In the genomic region with DNA sequence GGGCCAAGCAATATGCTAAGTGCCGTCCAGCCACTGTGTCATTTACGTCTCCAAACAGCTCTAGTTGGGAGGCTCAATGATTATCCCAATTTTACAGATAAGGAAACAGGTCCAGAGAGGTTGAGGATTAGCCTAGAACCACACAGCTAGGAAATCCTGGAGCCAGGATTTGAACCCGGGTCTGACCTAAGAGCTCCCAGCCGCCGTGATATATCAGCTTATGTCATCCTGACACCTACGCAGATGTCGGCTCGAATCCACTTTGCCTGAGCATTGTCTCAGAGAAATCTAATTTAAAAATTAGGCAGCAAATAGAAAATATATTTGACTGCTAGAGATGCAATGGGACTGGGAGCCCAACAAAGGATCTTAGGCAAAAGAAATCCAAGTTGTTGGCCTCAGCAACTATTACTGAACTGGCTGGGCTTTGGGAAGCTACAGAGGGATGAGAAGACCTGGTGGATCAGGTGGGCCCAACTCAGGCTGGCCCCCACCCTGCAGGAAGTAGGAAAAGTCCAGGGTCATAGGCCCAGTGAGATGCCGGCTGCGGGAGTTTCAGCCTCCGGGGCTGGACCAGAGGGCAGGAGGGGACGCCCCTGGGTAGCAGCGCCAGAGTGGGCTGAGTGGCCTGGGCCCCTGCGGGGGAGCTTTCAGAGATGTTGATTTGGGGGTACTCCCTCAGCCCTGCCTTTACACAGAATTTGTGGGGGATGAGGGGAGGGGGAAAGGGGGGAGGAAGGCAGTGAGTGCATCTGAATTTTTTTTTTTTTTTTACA, we compare ENCODE assay signal across 8 cellular contexts. TPM values are rescaled to one million over a fixed set of nuclear protein-coding genes. Genes with fewer than 3 reads are reported as not detected.
DNase-seq lines count a peak whose midpoint lies in the region; ATAC-seq and TF ChIP-seq lines count a peak whose summit lies in the region.

No MANE protein-coding gene starts in this region.

- H3K27me3 Mint-ChIP-seq in T-cell, result no peaks in the 10 kb centered on the region

- peak; percentile 11 for DNase-seq in activated effector memory CD4-positive, alpha-beta T cell treated with Interleukin-2 at 50 U/mL for 16 hours
- no peak for DNase-seq in activated effector memory CD4-positive, alpha-beta T cell treated with anti-CD3 and anti-CD28 coated beads, Interleukin-2, amount 50 U/mL, for 16 hours
- DNase-seq in T-cell (peak in 4 of 34 experiments; percentile 21 to 39 (median 28)), tibial nerve (ENCODE audit: low spot score in 2 of 2) (no peak), HCEC 1CT (no peak), islet precursor cell (no peak), NCI-H510A (lab: John Stamatoyannopoulos, UW) (no peak)

- H3K36me3 ChIP-seq in esophagus (ENCODE audit: control insufficient read depth in 2 of 2, insufficient read depth in 2 of 2, low read length in 1 of 2) (peaks cover 4 to 22% of the 10 kb centered on the region in 2 donors), tibial nerve (peaks cover 0 to 15% (median 0%) of the 10 kb centered on the region in 3 donors)

- peaks cover 65 to 82% (median 69%) of the 10 kb centered on the region in 3 donors for H3K4me1 Mint-ChIP-seq in T-cell

- H3K4me3 ChIP-seq in esophagus (ENCODE audit: low read depth in 1 of 2, low read length in 2 of 2), result no peak overlapping the region
- H3K4me3 ChIP-seq in tibial nerve, result no peak overlapping the region

- TF ChIP-seq POLR2A in tibial nerve (IDR thresholded peaks at IDR 0.05), result no peak

- 59 to 64% methylated on average over 14 of the region's 14 CpGs for WGBS in esophagus, 2 donors
- 58 to 63% methylated on average over 14 of the region's 14 CpGs for WGBS in tibial nerve, 2 donors

- peaks cover 18% of the 10 kb centered on the region for H3K36me3 Mint-ChIP-seq in T-cell

- TF ChIP-seq EP300 in tibial nerve (IDR thresholded peaks at IDR 0.05), result no peak

- CTCF ChIA-PET in T-cell (lab: Charles Lee), result interaction anchor here (0.6 to 2.6 kb wide), 27 partner anchors 23 to 275 kb away, joined by 3 to 26 read pairs (median 4); a partner anchor contains a TSS

- peak overlapping the region; percentile 39 to 66 (median 51) for H3K4me3 Mint-ChIP-seq in T-cell

- H3K4me1 ChIP-seq in esophagus (ENCODE audit: control insufficient read depth in 2 of 2, insufficient read depth in 2 of 2, low read length in 1 of 2), result peaks cover 5 to 11% of the 10 kb centered on the region in 2 donors
- H3K4me1 ChIP-seq in tibial nerve, result peaks cover 0 to 15% (median 8%) of the 10 kb centered on the region in 4 donors

- no peak for TF ChIP-seq CTCF in tibial nerve (IDR thresholded peaks at IDR 0.05)

- POLR2A ChIA-PET in T-cell (lab: Charles Lee), result interaction anchor here (0.5 to 1.8 kb wide), 18 partner anchors 11 to 163 kb away, joined by 3 to 25 read pairs (median 4); a partner anchor contains a TSS

- peak overlapping the region; percentile 9 to 67 for H3K27ac ChIP-seq in esophagus (ENCODE audit: low read depth in 2 of 2, low read length in 1 of 2)
- peak overlapping the region in 3 of 4 donors; percentile 59 to 66 (median 60) for H3K27ac ChIP-seq in tibial nerve

- ATAC-seq in T-cell (replicated peaks in 1 of 4), result peak in 3 of 4 experiments; percentile 9 to 32 (median 28)

- H3K9me3 Mint-ChIP-seq in T-cell, result peaks cover 0 to 8% (median 3%) of the 10 kb centered on the region in 3 donors

- peaks cover 0 to 2% of the 10 kb centered on the region in 2 donors for H3K9me3 ChIP-seq in esophagus (ENCODE audit: control insufficient read depth in 2 of 2, insufficient read depth in 1 of 2, low read depth in 1 of 2, low read length in 1 of 2)
- H3K9me3 ChIP-seq in tibial nerve, result peaks cover 0 to 8% (median 0%) of the 10 kb centered on the region in 4 donors

- peak overlapping the region; percentile 94 to 95 for H3K27ac Mint-ChIP-seq in T-cell

- H3K27me3 ChIP-seq in esophagus (ENCODE audit: control insufficient read depth in 1 of 2, insufficient read depth in 2 of 2, low read length in 2 of 2) (no peaks in the 10 kb centered on the region), tibial nerve (no peaks in the 10 kb centered on the region)

RNA-seq across cellular contexts. Expression of a gene that starts 35.1 kb away (rescaled TPM):
- total RNA-seq in T-cell (10 to 100 TPM; 35.6 to 44.3 (median 38.2) TPM), tibial nerve (1 to 10 TPM in 1 of 4 donors, under 1 TPM in 1, not detected in 2; 0.21 to 1.2 TPM)
- polyA plus RNA-seq in esophagus, result under 1 TPM; 0.19 to 0.24 TPM

RNA-seq across cellular contexts. Expression of a gene that starts 53.1 kb away (rescaled TPM):
- total RNA-seq in T-cell (100 to 1,000 TPM; 186 to 281 (median 221) TPM), tibial nerve (10 to 100 TPM; 19.2 to 43.3 (median 39.3) TPM)
- 10 to 100 TPM; 51.1 to 60.0 TPM for polyA plus RNA-seq in esophagus

Comparison
In these comparisons a context has a peak if more than half of its experiments do, and no peak if none do; other contexts are left out.
1. RNA of a gene that starts 35.1 kb away (total RNA-seq): 35.6 to 44.3 TPM in T-cell; 0.21 to 1.2 TPM in tibial nerve; every median in the first group is over 10 times any median in the second.
2. RNA of a gene that starts 53.1 kb away (total RNA-seq): 186 to 281 TPM in T-cell; 19.2 to 43.3 TPM in tibial nerve; every median in the first group is over 4 times any median in the second.